Comparison of ENCODE assay signal across 25 cellular contexts in the genomic region with DNA sequence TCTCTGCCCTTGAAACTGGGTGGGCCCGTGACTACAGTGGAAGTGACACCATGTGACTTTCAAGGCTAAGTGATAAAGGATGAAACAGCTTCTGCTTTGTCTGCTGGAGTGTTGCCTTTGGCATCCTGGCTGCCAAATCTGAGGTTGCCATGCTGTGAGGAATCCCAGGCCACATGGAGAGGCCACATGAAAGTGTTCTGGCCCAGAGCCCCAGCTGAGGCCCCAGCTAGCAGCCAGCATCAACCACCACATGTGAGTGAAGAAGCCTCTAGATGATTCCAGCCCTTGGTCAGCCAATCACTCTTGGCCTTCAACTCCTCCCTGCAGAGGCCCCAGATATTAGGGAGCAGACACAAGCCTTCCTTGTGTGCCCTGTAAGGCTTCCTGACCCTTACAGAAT.
"Had no signal": no experiment of that assay in that cellular context is flagged by ENCODE, and none has a peak within 500 bp of the region (broad histone marks: within the 10 kb centered on the region; RNA-seq: fewer than 3 reads in every experiment).

No MANE protein-coding gene starts in this region.

- H3K27ac ChIP-seq: ascending aorta, brain microvascular endothelial cell, coronary artery, dorsolateral prefrontal cortex, foreskin keratinocyte, gastrocnemius medialis had no signal

- H3K4me1 ChIP-seq: ascending aorta, gastrocnemius medialis had no signal

- H3K4me3 ChIP-seq: ascending aorta, coronary artery, dorsolateral prefrontal cortex, gastrocnemius medialis had no signal

- H3K9me3 ChIP-seq: ascending aorta, gastrocnemius medialis had no signal

- H3K36me3 ChIP-seq: ascending aorta, brain microvascular endothelial cell, gastrocnemius medialis had no signal

- FAIRE-seq: bronchial epithelial cell had no signal

- ATAC-seq: activated CD4-positive, alpha-beta T cell treated with anti-CD3 and anti-CD28 coated beads for 36 hours; activated CD8-positive, alpha-beta memory T cell treated with anti-CD3 and anti-CD28 coated beads, Interleukin-2, amount 10 ng/mL, durations not matched to agents 7 days and 5 days; activated CD8-positive, alpha-beta T cell treated with anti-CD3 and anti-CD28 coated beads, Interleukin-2, amount 10 ng/mL, durations not matched to agents 7 days and 5 days; esophagus mucosa; foreskin keratinocyte; gastrocnemius medialis had no signal

- H3K27me3 ChIP-seq: ascending aorta, brain microvascular endothelial cell, foreskin keratinocyte, gastrocnemius medialis had no signal

- DNase-seq: activated CD4-positive, alpha-beta memory T cell treated with anti-CD3 and anti-CD28 coated beads for 36 hours; activated CD4-positive, alpha-beta T cell treated with anti-CD3 and anti-CD28 coated beads for 36 hours; activated CD4-positive, alpha-beta T cell treated with anti-CD3 and anti-CD28 coated beads, Interleukin-2, amount 10 ng/mL, durations not matched to agents 24 days and 14 days; activated CD4-positive, CD25-positive, alpha-beta regulatory T cell; activated CD4-positive, CD25-positive, alpha-beta regulatory T cell treated with anti-CD3 and anti-CD28 coated beads, Interleukin-2, amount 50 U/mL, for 72 hours; activated CD8-positive, alpha-beta memory T cell treated with anti-CD3 and anti-CD28 coated beads, Interleukin-2, amount 10 ng/mL, durations not matched to agents 7 days and 5 days; activated CD8-positive, alpha-beta memory T cell treated with anti-CD3 and anti-CD28 coated beads, Interleukin-2, amount 50 U/mL, for 4 hours; activated CD8-positive, alpha-beta T cell treated with anti-CD3 and anti-CD28 coated beads, Interleukin-2, amount 10 ng/mL, durations not matched to agents 7 days and 5 days; activated effector memory CD4-positive, alpha-beta T cell treated with anti-CD3 and anti-CD28 coated beads, Interleukin-2, amount 50 U/mL, for 16 hours; activated naive CD4-positive, alpha-beta T cell treated with anti-CD3 and anti-CD28 coated beads for 36 hours; activated naive CD8-positive, alpha-beta T cell treated with anti-CD3 and anti-CD28 coated beads for 36 hours; activated T-cell treated with anti-CD3 and anti-CD28 coated beads, Interleukin-2, amount 50 U/mL, for 1 hour; activated T-cell treated with anti-CD3 and anti-CD28 coated beads, Interleukin-2, amount 50 U/mL, for 48 hours; brain microvascular endothelial cell; dorsolateral prefrontal cortex; effector memory CD4-positive, alpha-beta T cell; endodermal cell; foreskin keratinocyte; gastrocnemius medialis; glutamatergic neuron; T-helper 2 cell had no signal
